In the genomic region with DNA sequence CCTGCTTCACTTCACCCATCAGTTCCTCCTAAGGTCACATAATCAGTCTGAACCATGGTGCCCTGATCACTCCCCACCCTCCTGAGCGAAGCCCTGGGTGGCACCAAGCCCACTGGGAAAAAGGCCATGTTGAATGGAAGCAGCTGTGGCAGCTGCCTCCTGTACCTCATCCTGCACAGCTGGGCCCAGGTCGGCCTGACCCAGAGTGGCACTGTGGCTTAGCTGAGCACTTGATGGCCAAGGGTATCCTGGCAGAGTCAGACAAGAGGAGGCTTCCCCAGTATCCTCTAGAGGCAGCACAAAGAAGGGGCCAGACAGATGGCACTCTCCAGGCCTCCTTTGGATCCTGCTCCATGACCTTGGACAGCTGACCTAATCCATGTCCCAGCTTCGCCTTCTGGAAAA, we compare ENCODE assay signal across 15 cellular contexts.
"Had no signal": no experiment of that assay in that cellular context is flagged by ENCODE, and none has a peak within 500 bp of the region (broad histone marks: within the 10 kb centered on the region; RNA-seq: fewer than 3 reads in every experiment).

No MANE protein-coding gene starts in this region.

- H3K4me1 ChIP-seq: pancreas had no signal

- H3K27ac ChIP-seq: cardiac muscle cell, heart right ventricle, left ventricle myocardium inferior, neural progenitor cell, pancreas, right atrium auricular region had no signal

- DNase-seq: activated CD4-positive, alpha-beta T cell treated with anti-CD3 and anti-CD28 coated beads, Interleukin-2, amount 50 U/mL, for 1 hour; activated gamma-delta T cell; activated naive CD8-positive, alpha-beta T cell treated with anti-CD3 and anti-CD28 coated beads, Interleukin-2, amount 50 U/mL, for 24 hours; activated T-cell treated with anti-CD3 and anti-CD28 coated beads, Interleukin-2, amount 50 U/mL, for 1 hour; foreskin melanocyte; heart right ventricle; left ventricle myocardium inferior; mesendoderm; stimulated activated CD4-positive, alpha-beta T cell treated with anti-CD3 and anti-CD28 coated beads, Interleukin-2, amount 100 ng/mL, for 24 hours; stimulated activated naive CD4-positive, alpha-beta T cell treated with Interleukin-2 at 50 U/mL for 16 hours; trophoblast cell had no signal

- H3K4me3 Mint-ChIP-seq: activated naive CD8-positive, alpha-beta T cell treated with anti-CD3 and anti-CD28 coated beads, Interleukin-2, amount 50 U/mL, for 24 hours; neural progenitor cell had no signal

- H3K36me3 ChIP-seq: cardiac muscle cell, heart right ventricle, left ventricle myocardium inferior, neural progenitor cell, pancreas, right atrium auricular region had no signal

- H3K4me3 ChIP-seq: cardiac muscle cell, heart right ventricle, left ventricle myocardium inferior, neural progenitor cell, pancreas, right atrium auricular region had no signal

- ATAC-seq: activated naive CD8-positive, alpha-beta T cell treated with anti-CD3 and anti-CD28 coated beads, Interleukin-2, amount 50 U/mL, for 24 hours; heart right ventricle; pancreas had no signal

- H3K9me3 ChIP-seq: heart right ventricle, left ventricle myocardium inferior, pancreas, right atrium auricular region had no signal

- H3K9me3 Mint-ChIP-seq: activated naive CD8-positive, alpha-beta T cell treated with anti-CD3 and anti-CD28 coated beads, Interleukin-2, amount 50 U/mL, for 24 hours; neural progenitor cell had no signal

- H3K27ac Mint-ChIP-seq: activated naive CD8-positive, alpha-beta T cell treated with anti-CD3 and anti-CD28 coated beads, Interleukin-2, amount 50 U/mL, for 24 hours; neural progenitor cell had no signal

- H3K27me3 ChIP-seq: neural progenitor cell, pancreas, right atrium auricular region had no signal
